8 cellular contexts compared by ENCODE assay signal in genomic region chr5:170597109-170597741, GRCh38.
DNase-seq lines count a peak whose midpoint lies in the region; ATAC-seq and TF ChIP-seq lines count a peak whose summit lies in the region.

No MANE protein-coding gene starts in this region.

- H3K27ac ChIP-seq in neural progenitor cell, result no peak overlapping the region
- no peak overlapping the region for H3K27ac ChIP-seq in OCI-LY7 (ENCODE audit: low read depth, low read length, poor library complexity, severe bottlenecking)
- H3K27ac ChIP-seq in coronary artery, result no peak overlapping the region

- no peaks in the 10 kb centered on the region for H3K27me3 ChIP-seq in neural progenitor cell

- H3F3A ChIP-seq in neural progenitor cell (ENCODE audit: low read depth), result no peaks in the 10 kb centered on the region

- H3K27ac Mint-ChIP-seq in neural progenitor cell, result peak overlapping the region; percentile 58

- H3K4me1 Mint-ChIP-seq in neural progenitor cell, result peaks cover 42% of the 10 kb centered on the region

- CTCF ChIA-PET in OCI-LY7 (lab: Charles Lee; ENCODE audit: unreplicated experiment), result no interaction called here

- no peaks in the 10 kb centered on the region for H3K79me2 ChIP-seq in neural progenitor cell (ENCODE audit: low read depth)
- H3K79me2 ChIP-seq in OCI-LY7 (ENCODE audit: insufficient read depth, low read depth, low read length), result no peaks in the 10 kb centered on the region

- H3K36me3 ChIP-seq in neural progenitor cell (no peaks in the 10 kb centered on the region), OCI-LY7 (ENCODE audit: insufficient read depth, low read length) (no peaks in the 10 kb centered on the region)

- TF ChIP-seq CTCF in neural progenitor cell (IDR thresholded peaks at IDR 0.05) (no peak), OCI-LY7 (conservative IDR thresholded peaks at IDR 0.05; ENCODE audit: low read length) (no peak), coronary artery (IDR thresholded peaks at IDR 0.05) (no peak)

- DNase-seq in Daoy (ENCODE audit: low read depth) (peak; percentile 91), amniotic stem cell (lab: John Stamatoyannopoulos, UW) (peak; percentile 15), neural progenitor cell (ENCODE audit: low spot score) (no peak), OCI-LY7 (ENCODE audit: low spot score) (no peak), coronary artery (ENCODE audit: low spot score) (no peak)
- no peak for DNase-seq in central memory CD4-positive, alpha-beta T cell

- peak overlapping the region; percentile 48 for H3K4me3 Mint-ChIP-seq in neural progenitor cell

- peaks cover 8% of the 10 kb centered on the region for H3K4me1 ChIP-seq in neural progenitor cell
- H3K4me1 ChIP-seq in OCI-LY7 (ENCODE audit: insufficient read depth, low read length, poor library complexity, severe bottlenecking), result no peaks in the 10 kb centered on the region

- no peaks in the 10 kb centered on the region for H3K36me3 Mint-ChIP-seq in neural progenitor cell

- BruUV-seq in OCI-LY7 (replicated peaks; lab: Mats Ljungman, UMichigan), result no TSS peak

- no peak overlapping the region for H2AFZ ChIP-seq in neural progenitor cell (replicated peaks)
- no peak overlapping the region for H2AFZ ChIP-seq in OCI-LY7 (ENCODE audit: low read length)

- H3K4me3 ChIP-seq in neural progenitor cell (no peak overlapping the region), OCI-LY7 (ENCODE audit: low read depth, low read length, poor library complexity, severe bottlenecking) (no peak overlapping the region), coronary artery (no peak overlapping the region)

- H3K9me2 ChIP-seq in OCI-LY7 (ENCODE audit: insufficient read depth, low read length), result no peaks in the 10 kb centered on the region

- H3K4me2 ChIP-seq in neural progenitor cell, result no peak overlapping the region
- H3K4me2 ChIP-seq in OCI-LY7 (ENCODE audit: low read length), result no peak overlapping the region

- no peaks in the 10 kb centered on the region for H3K9me3 ChIP-seq in neural progenitor cell (ENCODE audit: low read depth)
- H3K9me3 ChIP-seq in OCI-LY7 (ENCODE audit: low read length), result no peaks in the 10 kb centered on the region

- no peak overlapping the region for H3K9ac ChIP-seq in neural progenitor cell

- intact Hi-C loops in OCI-LY7 (cut with micrococcal nuclease; ENCODE audit: unreplicated experiment), result loop anchor here (10.0 kb wide), 1 partner anchor 68 kb away; no protein-coding TSS in a partner anchor

- no peaks in the 10 kb centered on the region for H3K9me3 Mint-ChIP-seq in neural progenitor cell

- peaks cover 14% of the 10 kb centered on the region for H3K27me3 Mint-ChIP-seq in neural progenitor cell (ENCODE audit: insufficient read depth, low read depth)

- POLR2A ChIA-PET in OCI-LY7 (lab: Charles Lee), result no interaction called here

- ATAC-seq in HG03442 (IDR thresholded peaks at IDR 0.05; ENCODE audit: unreplicated experiment) (peak; percentile 70), HG03460 (IDR thresholded peaks at IDR 0.05; ENCODE audit: unreplicated experiment) (no peak)

- no peaks in the 10 kb centered on the region for H4K20me1 ChIP-seq in neural progenitor cell (ENCODE audit: low read depth)
- no peaks in the 10 kb centered on the region for H4K20me1 ChIP-seq in OCI-LY7 (ENCODE audit: insufficient read depth, low read length)

Comparison
In these comparisons a context has a peak if more than half of its experiments do, and no peak if none do; other contexts are left out.
1. DNase-seq: peak in Daoy (single experiment) and amniotic stem cell (single experiment); none in neural progenitor cell (single experiment), central memory CD4-positive, alpha-beta T cell (single experiment), OCI-LY7 (single experiment) and coronary artery (single experiment).